ENCODE assay signal across 14 cellular contexts in genomic region chr4:4321951-4322688, GRCh38.
"Had no signal": no experiment of that assay in that cellular context is flagged by ENCODE, and none has a peak within 500 bp of the region (broad histone marks: within the 10 kb centered on the region; RNA-seq: fewer than 3 reads in every experiment).

No MANE protein-coding gene starts in this region.

- DNase-seq: activated CD4-positive, alpha-beta T cell treated with anti-CD3 and anti-CD28 coated beads, Interleukin-2, amount 50 U/mL, for 48 hours; activated naive CD4-positive, alpha-beta T cell; brain microvascular endothelial cell; cerebellar nuclear complex; effector CD4-positive, alpha-beta T cell; left ventricle myocardium superior; mucosa of descending colon; naive B cell; ovary; spleen; stimulated activated CD4-positive, alpha-beta T cell treated with anti-CD3 and anti-CD28 coated beads, Interleukin-4, amount 100 ng/mL, for 4 hours; stimulated activated naive B cell treated with anti-CD40 and anti-IgM and Interleukin-4, amounts not matched to agents 10 μg/mL and 1 μg/mL and 100 μg/mL, for 72 hours had no signal

- H3K27ac Mint-ChIP-seq: activated T-helper 1 cell treated with anti-CD3 and anti-CD28 coated beads, Interleukin-12 subunit alpha, Interleukin-12 subunit beta, Interleukin-2, Interleukin-4 antibody, amounts not matched to agents 30 ng/mL and 10 ng/mL and 1 ng/mL, durations not matched to agents 14 hours and 24 hours and 36 hours; naive B cell; stimulated activated naive B cell treated with anti-CD40 and anti-IgM and Interleukin-4, amounts not matched to agents 10 μg/mL and 1 μg/mL and 100 μg/mL, for 72 hours; T-helper 2 cell treated with Interferon-gamma antibody and Interleukin-4, amounts not matched to agents 5 μg/mL and 100 μg/mL, for 36 hours had no signal

- H3K4me3 Mint-ChIP-seq: activated T-helper 1 cell treated with anti-CD3 and anti-CD28 coated beads, Interleukin-12 subunit alpha, Interleukin-12 subunit beta, Interleukin-2, Interleukin-4 antibody, amounts not matched to agents 30 ng/mL and 10 ng/mL and 1 ng/mL, durations not matched to agents 14 hours and 24 hours and 36 hours; naive B cell; stimulated activated naive B cell treated with anti-CD40 and anti-IgM and Interleukin-4, amounts not matched to agents 10 μg/mL and 1 μg/mL and 100 μg/mL, for 72 hours; T-helper 2 cell treated with Interferon-gamma antibody and Interleukin-4, amounts not matched to agents 5 μg/mL and 100 μg/mL, for 36 hours had no signal

- H3K9me3 Mint-ChIP-seq: activated T-helper 1 cell treated with anti-CD3 and anti-CD28 coated beads, Interleukin-12 subunit alpha, Interleukin-12 subunit beta, Interleukin-2, Interleukin-4 antibody, amounts not matched to agents 30 ng/mL and 10 ng/mL and 1 ng/mL, durations not matched to agents 14 hours and 24 hours and 36 hours; naive B cell; stimulated activated naive B cell treated with anti-CD40 and anti-IgM and Interleukin-4, amounts not matched to agents 10 μg/mL and 1 μg/mL and 100 μg/mL, for 72 hours; T-helper 2 cell treated with Interferon-gamma antibody and Interleukin-4, amounts not matched to agents 5 μg/mL and 100 μg/mL, for 36 hours had no signal

- H3K4me1 Mint-ChIP-seq: naive B cell had no signal

- H3K27me3 Mint-ChIP-seq: naive B cell; stimulated activated naive B cell treated with anti-CD40 and anti-IgM and Interleukin-4, amounts not matched to agents 10 μg/mL and 1 μg/mL and 100 μg/mL, for 72 hours had no signal

- ATAC-seq: left ventricle myocardium superior; mucosa of descending colon; stimulated activated naive B cell treated with anti-CD40 and anti-IgM and Interleukin-4, amounts not matched to agents 10 μg/mL and 1 μg/mL and 100 μg/mL, for 72 hours had no signal
